ENCODE assay signal across 8 cellular contexts in genomic region chr5:58459276-58459859, GRCh38. TPM values are rescaled to one million over a fixed set of nuclear protein-coding genes. Genes with fewer than 3 reads are reported as not detected.
A peak's percentile ranks its signal among the peaks of the same experiment; 100 is the strongest.
DNase-seq lines count a peak whose midpoint lies in the region; ATAC-seq and TF ChIP-seq lines count a peak whose summit lies in the region.

No MANE protein-coding gene starts in this region.

- no peaks in the 10 kb centered on the region for H3K9me3 ChIP-seq in testis

- TF ChIP-seq CTCF in dorsolateral prefrontal cortex (IDR thresholded peaks at IDR 0.05 in 54 of 56, conservative IDR thresholded peaks at IDR 0.05 in 2 of 56; ENCODE audit: low read depth in 1 of 56, partially characterized antibody in 56 of 56) (peak in 2 of 56 donors; percentile 3 to 14), testis (IDR thresholded peaks at IDR 0.05) (no peak)

- no peaks in the 10 kb centered on the region for H3K36me3 ChIP-seq in testis (ENCODE audit: low read depth, missing control alignments)

- 0 to 1% methylated on average over 17 to 41 of the region's 43 CpGs for WGBS in testis, 2 donors

- CTCF ChIA-PET in T-cell (lab: Charles Lee), result interaction anchor here (0.5 to 5.9 kb wide), 8 partner anchors 12 to 1549 kb away, joined by 3 to 52 read pairs (median 4); no protein-coding TSS in a partner anchor

- POLR2A ChIA-PET in T-cell (lab: Charles Lee), result interaction anchor here in 1 of 2 donors (0.6 to 1.0 kb wide), 3 partner anchors 1157 to 1180 kb away, joined by 3 to 4 read pairs (median 3); no protein-coding TSS in a partner anchor

- H3K4me1 Mint-ChIP-seq in T-cell, result peaks cover 16 to 20% (median 18%) of the 10 kb centered on the region in 3 donors

- no peaks in the 10 kb centered on the region for H3K4me1 ChIP-seq in testis

- ATAC-seq in HG02763 (IDR thresholded peaks at IDR 0.05; ENCODE audit: unreplicated experiment) (peak; percentile 0), T-cell (replicated peaks in 1 of 4) (peak in 1 of 4 experiments; percentile 0), HG03571 (IDR thresholded peaks at IDR 0.05; ENCODE audit: unreplicated experiment) (no peak)

- H3K4me3 ChIP-seq in dorsolateral prefrontal cortex (peak overlapping the region; percentile 54 to 98 (median 86)), testis (peak overlapping the region; percentile 78 to 83)

- H3K27ac ChIP-seq in dorsolateral prefrontal cortex (peak overlapping the region in 58 of 59 donors; percentile 17 to 98 (median 93)), testis (peak overlapping the region; percentile 82 to 95)

- DNase-seq in ELF-1 (ENCODE audit: low read depth, low spot score) (peak; percentile 63), T-cell (peak in 18 of 34 experiments; percentile 1 to 31 (median 11)), dorsolateral prefrontal cortex (peak in 4 of 10 donors; percentile 25 to 61 (median 40)), lung microvascular endothelial cell (ENCODE audit: low read depth in 2 of 2) (peak; percentile 46 to 52), testis (peak; percentile 52)
- no peak for DNase-seq in activated effector memory CD4-positive, alpha-beta T cell treated with anti-CD3 and anti-CD28 coated beads, Interleukin-2, amount 50 U/mL, for 16 hours

- no peaks in the 10 kb centered on the region for H3K9me3 Mint-ChIP-seq in T-cell

- intact Hi-C loops in dorsolateral prefrontal cortex (cut with DNase I), result loop anchor here in 1 of 2 donors (5.0 kb wide), 1 partner anchor 302 kb away; no protein-coding TSS in a partner anchor
- intact Hi-C loops in testis (cut with DNase I; ENCODE audit: low total_unique reads), result loop anchor here (5.0 kb wide), 1 partner anchor 952 kb away; no protein-coding TSS in a partner anchor

- no peak for TF ChIP-seq POLR2A in testis (IDR thresholded peaks at IDR 0.05)

- peaks cover 0 to 10% of the 10 kb centered on the region in 2 donors for H3K27me3 Mint-ChIP-seq in T-cell

- no peak overlapping the region for H3K27ac Mint-ChIP-seq in T-cell

- peaks cover 13% of the 10 kb centered on the region for H3K36me3 Mint-ChIP-seq in T-cell

- H3K27me3 ChIP-seq in dorsolateral prefrontal cortex (no peaks in the 10 kb centered on the region), testis (no peaks in the 10 kb centered on the region)

- peak overlapping the region; percentile 82 to 84 (median 84) for H3K4me3 Mint-ChIP-seq in T-cell

RNA-seq across cellular contexts. Expression of gene PLK2, which starts 0.5 kb away (rescaled TPM):
- total RNA-seq in T-cell, result 10 to 100 TPM in 3 of 5 donors, 1 to 10 TPM in 2; 5.9 to 32.1 (median 10.3) TPM
- total RNA-seq in dorsolateral prefrontal cortex, result 100 to 1,000 TPM in 87 of 120 experiments, 10 to 100 TPM in 33; 28.8 to 210 (median 124) TPM
- total RNA-seq in lung microvascular endothelial cell, result 546 and 594 TPM in 2 replicates
- 10 to 100 TPM; 55.3 to 88.4 TPM for total RNA-seq in testis
- polyA plus RNA-seq in testis (ENCODE audit: insufficient read depth, low read depth, low replicate concordance), result 87.8 TPM

RNA-seq across cellular contexts. Expression of gene GAPT, which starts 31.9 kb away (rescaled TPM):
- total RNA-seq in T-cell, result 1 to 10 TPM in 1 of 5 donors, under 1 TPM in 4; 0.38 to 2.2 (median 0.85) TPM
- 1 to 10 TPM in 37 of 120 experiments, under 1 TPM in 56, not detected in 27; 0.13 to 3.9 (median 0.82) TPM for total RNA-seq in dorsolateral prefrontal cortex
- total RNA-seq in lung microvascular endothelial cell, result not detected in 2 replicates
- total RNA-seq in testis, result 1 to 10 TPM in 1 of 2 donors, under 1 TPM in 1; 0.62 to 1.9 TPM
- polyA plus RNA-seq in testis (ENCODE audit: insufficient read depth, low read depth, low replicate concordance), result 0.58 TPM
